Comparison of ENCODE assay signal across 16 cellular contexts in genomic region chr13:30047154-30047874, GRCh38.
A peak's percentile ranks its signal among the peaks of the same experiment; 100 is the strongest.
DNase-seq lines count a peak whose midpoint lies in the region; ATAC-seq and TF ChIP-seq lines count a peak whose summit lies in the region.
"Had no signal": no experiment of that assay in that cellular context is flagged by ENCODE, and none has a peak within 500 bp of the region (broad histone marks: within the 10 kb centered on the region; RNA-seq: fewer than 3 reads in every experiment).

No MANE protein-coding gene starts in this region.

- H3K27me3 Mint-ChIP-seq in CD8-positive, alpha-beta T cell (ENCODE audit: low read depth): no peaks in the 10 kb centered on the region
- no peaks in the 10 kb centered on the region for H3K27me3 Mint-ChIP-seq in T-cell

- peak in 1 of 7 experiments; percentile 12 for DNase-seq in CD8-positive, alpha-beta T cell
- DNase-seq in GM23248 (peak; percentile 38), T-cell (no peak), left lobe of liver (ENCODE audit: low spot score) (no peak), COLO668 (lab: John Stamatoyannopoulos, UW; ENCODE audit: unreplicated experiment) (no peak), erythroblast (lab: John Stamatoyannopoulos, UW) (no peak), mesenteric fat pad (ENCODE audit: low spot score) (no peak)
- DNase-seq: activated CD8-positive, alpha-beta memory T cell treated with anti-CD3 and anti-CD28 coated beads, Interleukin-2, amount 50 U/mL, for 4 hours; dorsolateral prefrontal cortex; foreskin melanocyte; islet precursor cell; NCI-H2171; PC-9; stimulated activated CD4-positive, alpha-beta T cell treated with anti-CD3 and anti-CD28 coated beads, Interleukin-4, amount 100 ng/mL, for 4 hours had no signal

- no peaks in the 10 kb centered on the region for H3K9me3 ChIP-seq in CD8-positive, alpha-beta T cell (ENCODE audit: low read length)
- no peaks in the 10 kb centered on the region for H3K9me3 ChIP-seq in GM23248 (ENCODE audit: low read depth)

- no peaks in the 10 kb centered on the region for H3K9me2 ChIP-seq in GM23248 (ENCODE audit: insufficient read depth)

- H3K4me3 ChIP-seq in CD8-positive, alpha-beta T cell (ENCODE audit: low read depth, low read length): no peak overlapping the region
- H3K4me3 ChIP-seq in GM23248: no peak overlapping the region
- H3K4me3 ChIP-seq: dorsolateral prefrontal cortex, PC-9 had no signal

- no peaks in the 10 kb centered on the region for H3K79me2 ChIP-seq in GM23248 (ENCODE audit: insufficient read depth)

- H2AFZ ChIP-seq in GM23248: no peak overlapping the region
- H2AFZ ChIP-seq: PC-9 had no signal

- peak overlapping the region; percentile 42 for H3K27ac Mint-ChIP-seq in CD8-positive, alpha-beta T cell
- H3K27ac Mint-ChIP-seq in T-cell: no peak overlapping the region
- H3K27ac Mint-ChIP-seq: B cell had no signal

- no peaks in the 10 kb centered on the region for H3K27me3 ChIP-seq in CD8-positive, alpha-beta T cell (ENCODE audit: insufficient read depth, low read length)
- no peaks in the 10 kb centered on the region for H3K27me3 ChIP-seq in GM23248 (replicated peaks; ENCODE audit: insufficient read depth)

- peaks cover 19% of the 10 kb centered on the region for H3K4me1 ChIP-seq in CD8-positive, alpha-beta T cell (ENCODE audit: insufficient read depth, low read length)
- peaks cover 27% of the 10 kb centered on the region for H3K4me1 ChIP-seq in GM23248 (ENCODE audit: insufficient read depth)

- peaks cover 26% of the 10 kb centered on the region for H3F3A ChIP-seq in GM23248 (ENCODE audit: insufficient read depth)

- no peak overlapping the region for H3K27ac ChIP-seq in CD8-positive, alpha-beta T cell (ENCODE audit: low read depth, low read length)
- 0 out of 2 replicates have a peak overlapping the region, but pooled peaks have one; percentile 68 for H3K27ac ChIP-seq in GM23248
- H3K27ac ChIP-seq: dorsolateral prefrontal cortex, PC-9 had no signal

- no peak overlapping the region for H3K9ac ChIP-seq in GM23248

- no peak for TF ChIP-seq CTCF in CD8-positive, alpha-beta T cell (IDR thresholded peaks at IDR 0.05)

- ATAC-seq in CD8-positive, alpha-beta T cell: no peak
- peak in 3 of 4 experiments; percentile 23 to 55 (median 43) for ATAC-seq in T-cell (replicated peaks in 1 of 4)
- ATAC-seq in left lobe of liver: peak; percentile 92
- no peak for ATAC-seq in HG03521 (IDR thresholded peaks at IDR 0.05; ENCODE audit: unreplicated experiment)

- H3K36me3 Mint-ChIP-seq in CD8-positive, alpha-beta T cell: no peaks in the 10 kb centered on the region
- H3K36me3 Mint-ChIP-seq in T-cell: no peaks in the 10 kb centered on the region

- no peaks in the 10 kb centered on the region for H3K9me3 Mint-ChIP-seq in CD8-positive, alpha-beta T cell
- no peaks in the 10 kb centered on the region for H3K9me3 Mint-ChIP-seq in T-cell

- H3K4me1 Mint-ChIP-seq in CD8-positive, alpha-beta T cell (ENCODE audit: low read depth): peaks cover 32% of the 10 kb centered on the region
- H3K4me1 Mint-ChIP-seq in T-cell: peaks cover 22 to 27% (median 24%) of the 10 kb centered on the region in 3 donors

- WGBS in GM23248 (ENCODE audit: low coverage in 1 of 2, low lambda C conversion rate in 2 of 2, missing lambda C conversion rate in 2 of 2), 2 experiments: 67 to 72% methylated on average over 3 of the region's 3 CpGs

- CTCF ChIA-PET in CD8-positive, alpha-beta T cell (lab: Charles Lee): interaction anchor here (2.1 to 2.3 kb wide), 2 partner anchors 68 to 201 kb away, joined by 5 to 8 read pairs; no protein-coding TSS in a partner anchor
- CTCF ChIA-PET in T-cell (lab: Charles Lee): no interaction called here

- intact Hi-C loops in CD8-positive, alpha-beta T cell (cut with DNase I, micrococcal nuclease): no loop called here

- in situ Hi-C loops in GM23248 (cut with MboI): no loop called here

- no peak overlapping the region for H3K4me3 Mint-ChIP-seq in CD8-positive, alpha-beta T cell
- no peak overlapping the region for H3K4me3 Mint-ChIP-seq in T-cell
- H3K4me3 Mint-ChIP-seq: B cell had no signal

- TF ChIP-seq POLR2A in erythroblast (IDR thresholded peaks at IDR 0.05; ENCODE audit: low read length): no peak

- H3K4me2 ChIP-seq in GM23248 (ENCODE audit: unreplicated experiment): peak overlapping the region; percentile 29
- H3K4me2 ChIP-seq: PC-9 had no signal

- POLR2A ChIA-PET in CD8-positive, alpha-beta T cell (lab: Charles Lee): no interaction called here
- POLR2A ChIA-PET in T-cell (lab: Charles Lee): interaction anchor here in 1 of 2 donors (0.6 kb wide), 1 partner anchor 724 kb away, joined by 4 read pairs; no protein-coding TSS in a partner anchor

- H3K36me3 ChIP-seq in CD8-positive, alpha-beta T cell (ENCODE audit: insufficient read depth, low read length): no peaks in the 10 kb centered on the region
- H3K36me3 ChIP-seq in GM23248 (ENCODE audit: low read depth): no peaks in the 10 kb centered on the region

- H4K20me1 ChIP-seq in GM23248 (ENCODE audit: insufficient read depth): no peaks in the 10 kb centered on the region

Comparison
In these comparisons a context has a peak if more than half of its experiments do, and no peak if none do; other contexts are left out.
1. ATAC-seq: peak in T-cell (3 of 4) and left lobe of liver (single experiment); none in CD8-positive, alpha-beta T cell (single experiment) and HG03521 (single experiment).